11 cellular contexts compared by ENCODE assay signal in genomic region chr4:186069734-186070133, GRCh38. TPM values are rescaled to one million over a fixed set of nuclear protein-coding genes. Genes with fewer than 3 reads are reported as not detected.
DNase-seq lines count a peak whose midpoint lies in the region; ATAC-seq and TF ChIP-seq lines count a peak whose summit lies in the region.
"Had no signal": no experiment of that assay in that cellular context is flagged by ENCODE, and none has a peak within 500 bp of the region (broad histone marks: within the 10 kb centered on the region; RNA-seq: fewer than 3 reads in every experiment).

No MANE protein-coding gene starts in this region.

- ATAC-seq in T-cell (replicated peaks in 1 of 4) (no peak), HG03039 (IDR thresholded peaks at IDR 0.05; ENCODE audit: unreplicated experiment) (no peak)

- peak overlapping the region in 1 of 2 donors; percentile 41 for H3K4me3 ChIP-seq in CD4-positive, alpha-beta memory T cell (ENCODE audit: low read length in 2 of 2)
- H3K4me3 ChIP-seq in foreskin fibroblast (ENCODE audit: low read depth in 1 of 2, low read length in 2 of 2) (peak overlapping the region; percentile 49 to 63), rectal smooth muscle tissue (ENCODE audit: low read length) (peak overlapping the region; percentile 77)

- peaks cover 17 to 33% (median 22%) of the 10 kb centered on the region in 4 donors for H3K4me1 Mint-ChIP-seq in CD4-positive, alpha-beta memory T cell
- H3K4me1 Mint-ChIP-seq in T-cell, result peaks cover 23 to 25% (median 24%) of the 10 kb centered on the region in 3 donors

- peak overlapping the region; percentile 78 to 88 (median 86) for H3K4me3 Mint-ChIP-seq in CD4-positive, alpha-beta memory T cell
- H3K4me3 Mint-ChIP-seq in T-cell, result peak overlapping the region; percentile 60 to 82 (median 75)

- no peaks in the 10 kb centered on the region for H3K36me3 ChIP-seq in CD4-positive, alpha-beta memory T cell (ENCODE audit: insufficient read depth, low read length)
- no peaks in the 10 kb centered on the region for H3K36me3 ChIP-seq in rectal smooth muscle tissue (ENCODE audit: control insufficient read depth, insufficient read depth, low read length)

- H3K27ac Mint-ChIP-seq in CD4-positive, alpha-beta memory T cell, result peak overlapping the region in 3 of 7 donors; percentile 63 to 88 (median 76)
- peak overlapping the region; percentile 1 to 10 for H3K27ac Mint-ChIP-seq in T-cell
- H3K27ac Mint-ChIP-seq: activated CD4-positive, alpha-beta T cell treated with anti-CD3 and anti-CD28 coated beads, Interleukin-2, amount 10 ng/mL, durations not matched to agents 24 days and 14 days had no signal

- peaks cover 21% of the 10 kb centered on the region for H3K4me1 ChIP-seq in CD4-positive, alpha-beta memory T cell (ENCODE audit: insufficient read depth, low read length)
- peaks cover 4% of the 10 kb centered on the region for H3K4me1 ChIP-seq in rectal smooth muscle tissue (ENCODE audit: control insufficient read depth, insufficient read depth, low read length)

- peaks cover 0 to 7% of the 10 kb centered on the region in 2 donors for H3K27me3 Mint-ChIP-seq in CD4-positive, alpha-beta memory T cell
- peaks cover 7 to 9% of the 10 kb centered on the region in 2 donors for H3K27me3 Mint-ChIP-seq in T-cell

- no peak overlapping the region for H3K27ac ChIP-seq in CD4-positive, alpha-beta memory T cell (ENCODE audit: low read depth, low read length)
- peak overlapping the region; percentile 72 for H3K27ac ChIP-seq in rectal smooth muscle tissue (ENCODE audit: low read depth, low read length)

- H3K9ac ChIP-seq in rectal smooth muscle tissue (ENCODE audit: low read length), result no peak overlapping the region

- no peaks in the 10 kb centered on the region for H3K27me3 ChIP-seq in CD4-positive, alpha-beta memory T cell (ENCODE audit: insufficient read depth, low read length)
- H3K27me3 ChIP-seq in rectal smooth muscle tissue (ENCODE audit: control insufficient read depth, insufficient read depth, low read length), result no peaks in the 10 kb centered on the region

- CTCF ChIA-PET in CD4-positive, alpha-beta memory T cell (lab: Charles Lee; ENCODE audit: partially characterized antibody), result interaction anchor here (4.1 kb wide), 1 partner anchor 133 kb away, joined by 26 read pairs; no protein-coding TSS in a partner anchor
- CTCF ChIA-PET in T-cell (lab: Charles Lee), result interaction anchor here in 1 of 2 donors (2.1 to 3.7 kb wide), 2 partner anchors 68 to 517 kb away, joined by 14 to 28 read pairs; no protein-coding TSS in a partner anchor

- DNase-seq in CD4-positive, alpha-beta memory T cell, result no peak
- DNase-seq in T-cell (no peak), foreskin fibroblast (no peak), T-helper 1 cell (no peak), posterior cingulate gyrus (no peak), COLO668 (lab: John Stamatoyannopoulos, UW; ENCODE audit: unreplicated experiment) (no peak)
- DNase-seq: NCI-H2107 had no signal

- POLR2A ChIA-PET in CD4-positive, alpha-beta memory T cell (lab: Charles Lee; ENCODE audit: partially characterized antibody), result no interaction called here
- POLR2A ChIA-PET in T-cell (lab: Charles Lee), result no interaction called here

- no peaks in the 10 kb centered on the region for H3K9me3 ChIP-seq in CD4-positive, alpha-beta memory T cell (ENCODE audit: control insufficient read depth in 1 of 2, low read length in 2 of 2)

- no peaks in the 10 kb centered on the region for H3K36me3 Mint-ChIP-seq in CD4-positive, alpha-beta memory T cell
- no peaks in the 10 kb centered on the region for H3K36me3 Mint-ChIP-seq in T-cell

- intact Hi-C loops in CD4-positive, alpha-beta memory T cell (cut with micrococcal nuclease), result no loop called here
- intact Hi-C loops in posterior cingulate gyrus (cut with DNase I), result loop anchor here (2.0 kb wide), 1 partner anchor 67 kb away; no protein-coding TSS in a partner anchor

- no peak for TF ChIP-seq CTCF in foreskin fibroblast (IDR thresholded peaks at IDR 0.05; ENCODE audit: low read depth, low read length)

- no peaks in the 10 kb centered on the region for H3K9me3 Mint-ChIP-seq in CD4-positive, alpha-beta memory T cell
- H3K9me3 Mint-ChIP-seq in T-cell, result no peaks in the 10 kb centered on the region
- H3K9me3 Mint-ChIP-seq: activated CD4-positive, alpha-beta T cell treated with anti-CD3 and anti-CD28 coated beads, Interleukin-2, amount 10 ng/mL, durations not matched to agents 24 days and 14 days had no signal

RNA-seq across cellular contexts. Expression of gene TLR3, which starts 0.8 kb away (rescaled TPM):
- 1 to 10 TPM; 2.1 to 2.2 TPM for total RNA-seq in CD4-positive, alpha-beta memory T cell
- 1 to 10 TPM; 3.0 to 4.1 TPM for polyA plus RNA-seq in CD4-positive, alpha-beta memory T cell
- total RNA-seq in T-cell, result 1 to 10 TPM in 3 of 5 donors, under 1 TPM in 2; 0.82 to 2.9 (median 1.4) TPM
- total RNA-seq: activated CD4-positive, alpha-beta T cell treated with anti-CD3 and anti-CD28 coated beads, Interleukin-2, amount 10 ng/mL, durations not matched to agents 24 days and 14 days had no signal

RNA-seq across cellular contexts. Expression of gene FAM149A, which starts 34.8 kb away (rescaled TPM):
- under 1 TPM; 0.58 to 0.76 TPM for total RNA-seq in CD4-positive, alpha-beta memory T cell
- polyA plus RNA-seq in CD4-positive, alpha-beta memory T cell, result not detected
- 1 to 10 TPM in 4 of 5 donors, under 1 TPM in 1; 0.57 to 3.2 (median 1.1) TPM for total RNA-seq in T-cell
- total RNA-seq: RPMI7951 had no signal
